9 cellular contexts compared by ENCODE assay signal in the genomic region with DNA sequence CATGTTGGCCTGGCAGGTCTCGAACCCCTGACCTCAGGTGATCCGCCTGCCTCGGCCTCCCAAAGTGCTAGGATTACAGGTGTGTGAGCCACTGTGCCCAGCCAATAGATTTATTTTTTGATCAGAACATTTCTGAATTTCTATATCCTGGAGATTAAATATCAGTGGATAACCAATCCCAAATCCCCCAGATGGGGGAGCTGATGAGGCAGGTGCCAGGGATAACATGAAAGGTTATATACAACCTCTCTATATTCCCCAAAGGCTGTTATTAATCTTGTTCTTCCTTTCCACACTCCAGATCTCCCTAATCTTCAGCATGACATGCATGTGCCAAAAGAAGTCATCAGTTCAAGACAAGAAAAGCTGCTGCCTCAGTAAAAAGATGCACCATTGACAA.
A peak's percentile ranks its signal among the peaks of the same experiment; 100 is the strongest.
DNase-seq lines count a peak whose midpoint lies in the region; ATAC-seq, FAIRE-seq and TF ChIP-seq lines count a peak whose summit lies in the region.
"Had no signal": no experiment of that assay in that cellular context is flagged by ENCODE, and none has a peak within 500 bp of the region (broad histone marks: within the 10 kb centered on the region; RNA-seq: fewer than 3 reads in every experiment).

No MANE protein-coding gene starts in this region.

- TF ChIP-seq EP300 in A549 (IDR thresholded peaks at IDR 0.05): no peak

- H4K20me1 ChIP-seq in PC-3 (ENCODE audit: low read length): no peaks in the 10 kb centered on the region

- no peaks in the 10 kb centered on the region for H3K9me2 ChIP-seq in PC-3 (replicated peaks; ENCODE audit: low read length)

- no peaks in the 10 kb centered on the region for H3F3A ChIP-seq in PC-3 (ENCODE audit: low read length, unreplicated experiment)

- no peak overlapping the region for H3K4me2 ChIP-seq in A549
- no peak overlapping the region for H3K4me2 ChIP-seq in PC-3 (ENCODE audit: low read length)

- CTCF ChIA-PET in A549 (lab: Yijun Ruan, JAX) (interaction anchor here (0.7 to 2.0 kb wide), 8 partner anchors 19 to 280 kb away, joined by 3 to 8 read pairs (median 4); no protein-coding TSS in a partner anchor), GM10248 (lab: Yijun Ruan, JAX) (interaction anchor here (0.8 to 1.7 kb wide), 6 partner anchors 9 to 127 kb away, joined by 3 to 6 read pairs (median 4); no protein-coding TSS in a partner anchor), PC-3 (lab: Charles Lee) (interaction anchor here (0.5 to 0.7 kb wide), 3 partner anchors 26 to 127 kb away, joined by 3 to 4 read pairs (median 3); no protein-coding TSS in a partner anchor)

- H3K9ac ChIP-seq in PC-3 (ENCODE audit: low read length): no peak overlapping the region

- H3K27me3 ChIP-seq in PC-3 (ENCODE audit: low read length): no peaks in the 10 kb centered on the region

- peak; percentile 46 to 54 for TF ChIP-seq RAD21 in A549 (conservative IDR thresholded peaks at IDR 0.05 in 1 of 2, IDR thresholded peaks at IDR 0.05 in 1 of 2)

- FAIRE-seq in A549 (lab: Jason Lieb, UNC): no peak

- H3K4me3 ChIP-seq in A549: no peak overlapping the region
- H3K4me3 ChIP-seq in PC-3 (ENCODE audit: low read length): no peak overlapping the region
- H3K4me3 ChIP-seq in fibroblast of mammary gland (ENCODE audit: control insufficient read depth, low read depth, low read length): no peak overlapping the region

- H3K79me2 ChIP-seq in PC-3 (ENCODE audit: low read length): no peaks in the 10 kb centered on the region

- DNase-seq in A549 (ENCODE audit: low read depth in 1 of 2, low spot score in 1 of 2) (peak; percentile 17 to 25), GM10248 (ENCODE audit: extremely low spot score) (peak; percentile 33), PC-3 (peak; percentile 75), fibroblast of mammary gland (ENCODE audit: low read depth) (peak; percentile 47), DMS114 treated with DMSO at 0.1 percent for 48 hours (lab: John Stamatoyannopoulos, UW; ENCODE audit: unreplicated experiment) (no peak), NCI-H1436 (lab: John Stamatoyannopoulos, UW) (no peak)
- no peak for DNase-seq in activated CD4-positive, alpha-beta T cell treated with anti-CD3 and anti-CD28 coated beads for 1 hour
- DNase-seq: cerebellar nuclear complex had no signal

- 0 out of 6 replicates have a peak, but pooled peaks of 1 of the 2 experiments have one; percentile 46 for ATAC-seq in A549
- peak; percentile 86 for ATAC-seq in PC-3
- no peak for ATAC-seq in HG03097 (IDR thresholded peaks at IDR 0.05; ENCODE audit: low FRiP score, unreplicated experiment)

- H2AFZ ChIP-seq in PC-3 (ENCODE audit: low read length): no peak overlapping the region

- TF ChIP-seq CTCF in A549 (IDR thresholded peaks at IDR 0.05) (peak; percentile 54), GM10248 (IDR thresholded peaks at IDR 0.05; ENCODE audit: control extremely low read depth, extremely low read depth, low read depth, missing control alignments) (peak; percentile 15), PC-3 (conservative IDR thresholded peaks at IDR 0.05; ENCODE audit: low read depth, low read length) (peak; percentile 78), fibroblast of mammary gland (conservative IDR thresholded peaks at IDR 0.05; ENCODE audit: control insufficient read depth, insufficient read depth, low read depth, low read length) (peak; percentile 66)

- POLR2A ChIA-PET in A549 (lab: Yijun Ruan, JAX): no interaction called here
- POLR2A ChIA-PET in GM10248 (lab: Yijun Ruan, JAX): no interaction called here
- POLR2A ChIA-PET in PC-3 (lab: Charles Lee; ENCODE audit: unreplicated experiment): no interaction called here

- WGBS in A549 (ENCODE audit: missing lambda C conversion rate): 3% methylated on average over 3 of the region's 3 CpGs

- intact Hi-C loops in PC-3 (cut with micrococcal nuclease): loop anchor here (1.0 kb wide), 2 partner anchors 127 to 280 kb away; no protein-coding TSS in a partner anchor

- no TSS peak for BruUV-seq in PC-3 (replicated peaks; lab: Mats Ljungman, UMichigan)

- no peak for TF ChIP-seq POLR2A in A549 (IDR thresholded peaks at IDR 0.05; ENCODE audit: low read length)

- H3K9me3 ChIP-seq in A549: no peaks in the 10 kb centered on the region
- H3K9me3 ChIP-seq in PC-3 (ENCODE audit: low read length): no peaks in the 10 kb centered on the region

- H3K36me3 ChIP-seq in PC-3 (ENCODE audit: low read depth, low read length): no peaks in the 10 kb centered on the region

- no peak overlapping the region for H3K27ac ChIP-seq in A549
- no peak overlapping the region for H3K27ac ChIP-seq in PC-3 (ENCODE audit: low read length)

- H3K4me1 ChIP-seq in A549 (no peaks in the 10 kb centered on the region), PC-3 (ENCODE audit: insufficient read depth, low read length) (no peaks in the 10 kb centered on the region)

TF ChIP-seq in A549, 52 proteins besides CTCF, POLR2A, EP300 and RAD21:
- TF ChIP-seq KDM1A (IDR thresholded peaks at IDR 0.05; ENCODE audit: low read depth) (no peak), ESRRA (IDR thresholded peaks at IDR 0.05; ENCODE audit: borderline replicate concordance, low read length) (no peak), SMC3 (IDR thresholded peaks at IDR 0.05) (peak; percentile 45; the same call in 2 of the 3 replicates)
- TF ChIP-seq, protein P1, sequence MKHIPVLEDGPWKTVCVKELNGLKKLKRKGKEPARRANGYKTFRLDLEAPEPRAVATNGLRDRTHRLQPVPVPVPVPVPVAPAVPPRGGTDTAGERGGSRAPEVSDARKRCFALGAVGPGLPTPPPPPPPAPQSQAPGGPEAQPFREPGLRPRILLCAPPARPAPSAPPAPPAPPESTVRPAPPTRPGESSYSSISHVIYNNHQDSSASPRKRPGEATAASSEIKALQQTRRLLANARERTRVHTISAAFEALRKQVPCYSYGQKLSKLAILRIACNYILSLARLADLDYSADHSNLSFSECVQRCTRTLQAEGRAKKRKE (CRISPR knock-in tag; IDR thresholded peaks at IDR 0.05; ENCODE audit: low read depth): no peak
- TF ChIP-seq, protein P2, sequence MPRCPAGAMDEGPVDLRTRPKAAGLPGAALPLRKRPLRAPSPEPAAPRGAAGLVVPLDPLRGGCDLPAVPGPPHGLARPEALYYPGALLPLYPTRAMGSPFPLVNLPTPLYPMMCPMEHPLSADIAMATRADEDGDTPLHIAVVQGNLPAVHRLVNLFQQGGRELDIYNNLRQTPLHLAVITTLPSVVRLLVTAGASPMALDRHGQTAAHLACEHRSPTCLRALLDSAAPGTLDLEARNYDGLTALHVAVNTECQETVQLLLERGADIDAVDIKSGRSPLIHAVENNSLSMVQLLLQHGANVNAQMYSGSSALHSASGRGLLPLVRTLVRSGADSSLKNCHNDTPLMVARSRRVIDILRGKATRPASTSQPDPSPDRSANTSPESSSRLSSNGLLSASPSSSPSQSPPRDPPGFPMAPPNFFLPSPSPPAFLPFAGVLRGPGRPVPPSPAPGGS (IDR thresholded peaks at IDR 0.05): no peak

Comparison
In these comparisons a context has a peak if more than half of its experiments do, and no peak if none do; other contexts are left out.
1. DNase-seq: peak in A549 (2 of 2), GM10248 (single experiment), PC-3 (single experiment) and fibroblast of mammary gland (single experiment); none in DMS114 treated with DMSO at 0.1 percent for 48 hours (single experiment), NCI-H1436 (single experiment) and activated CD4-positive, alpha-beta T cell treated with anti-CD3 and anti-CD28 coated beads for 1 hour (single experiment).
2. CTCF ChIP-seq: peak in every context shown above with its lines; median percentile 78 in PC-3; 66 in fibroblast of mammary gland; 54 in A549; 15 in GM10248.